In the genomic region with DNA sequence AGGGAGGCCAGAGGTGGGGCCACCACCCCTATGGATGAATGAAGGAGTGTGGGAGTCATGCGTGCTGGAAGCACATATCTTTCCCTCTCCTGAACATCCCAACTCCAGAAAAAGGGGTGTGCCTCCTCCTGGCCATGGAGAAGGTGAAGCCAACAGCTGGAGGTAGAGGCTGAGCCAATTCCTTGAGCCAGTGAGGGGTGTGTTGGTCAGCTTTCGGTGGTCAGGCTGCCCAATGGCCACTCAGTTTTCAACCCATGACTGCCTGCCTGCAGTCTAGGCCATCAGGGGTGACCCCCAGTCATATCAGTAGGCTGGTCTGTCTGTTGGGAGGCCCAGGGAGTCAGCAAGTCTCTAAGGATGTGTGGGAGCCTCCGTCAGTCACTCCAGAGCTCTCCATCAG, we compare ENCODE assay signal across 1 cellular context.
TF ChIP-seq lines count a peak whose summit lies in the region.

No MANE protein-coding gene starts in this region.

TF ChIP-seq in WTC11, 78 proteins besides CTCF, POLR2A, EP300 and RAD21 (continued from another document):
- TF ChIP-seq OVOL2 (CRISPR knock-in tag; IDR thresholded peaks at IDR 0.05; ENCODE audit: borderline replicate concordance) = no peak
- TF ChIP-seq, protein P1, sequence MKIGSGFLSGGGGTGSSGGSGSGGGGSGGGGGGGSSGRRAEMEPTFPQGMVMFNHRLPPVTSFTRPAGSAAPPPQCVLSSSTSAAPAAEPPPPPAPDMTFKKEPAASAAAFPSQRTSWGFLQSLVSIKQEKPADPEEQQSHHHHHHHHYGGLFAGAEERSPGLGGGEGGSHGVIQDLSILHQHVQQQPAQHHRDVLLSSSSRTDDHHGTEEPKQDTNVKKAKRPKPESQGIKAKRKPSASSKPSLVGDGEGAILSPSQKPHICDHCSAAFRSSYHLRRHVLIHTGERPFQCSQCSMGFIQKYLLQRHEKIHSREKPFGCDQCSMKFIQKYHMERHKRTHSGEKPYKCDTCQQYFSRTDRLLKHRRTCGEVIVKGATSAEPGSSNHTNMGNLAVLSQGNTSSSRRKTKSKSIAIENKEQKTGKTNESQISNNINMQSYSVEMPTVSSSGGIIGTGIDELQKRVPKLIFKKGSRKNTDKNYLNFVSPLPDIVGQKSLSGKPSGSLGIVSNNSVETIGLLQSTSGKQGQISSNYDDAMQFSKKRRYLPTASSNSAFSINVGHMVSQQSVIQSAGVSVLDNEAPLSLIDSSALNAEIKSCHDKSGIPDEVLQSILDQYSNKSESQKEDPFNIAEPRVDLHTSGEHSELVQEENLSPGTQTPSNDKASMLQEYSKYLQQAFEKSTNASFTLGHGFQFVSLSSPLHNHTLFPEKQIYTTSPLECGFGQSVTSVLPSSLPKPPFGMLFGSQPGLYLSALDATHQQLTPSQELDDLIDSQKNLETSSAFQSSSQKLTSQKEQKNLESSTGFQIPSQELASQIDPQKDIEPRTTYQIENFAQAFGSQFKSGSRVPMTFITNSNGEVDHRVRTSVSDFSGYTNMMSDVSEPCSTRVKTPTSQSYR (CRISPR knock-in tag; IDR thresholded peaks at IDR 0.05) = no peak
